Comparison of ENCODE assay signal across 20 cellular contexts in genomic region chr2:24104906-24105305, GRCh38. TPM values are rescaled to one million over a fixed set of nuclear protein-coding genes. Genes with fewer than 3 reads are reported as not detected.
"Had no signal": no experiment of that assay in that cellular context is flagged by ENCODE, and none has a peak within 500 bp of the region (broad histone marks: within the 10 kb centered on the region; RNA-seq: fewer than 3 reads in every experiment).

No MANE protein-coding gene starts in this region.

- FAIRE-seq: bronchial epithelial cell, islet of Langerhans had no signal

- H3K27ac ChIP-seq: ascending aorta, left ventricle myocardium inferior, psoas muscle, stomach, thoracic aorta had no signal

- ATAC-seq: psoas muscle, T-cell had no signal

- H3K27ac Mint-ChIP-seq: activated CD4-positive, alpha-beta memory T cell treated with anti-CD3 and anti-CD28 coated beads, Interleukin-2, amount 10 ng/mL, durations not matched to agents 7 days and 5 days; endodermal cell; T-cell had no signal

- H3K27me3 Mint-ChIP-seq: T-cell had no signal

- DNase-seq: activated CD4-positive, alpha-beta memory T cell treated with anti-CD3 and anti-CD28 coated beads, Interleukin-2, amount 10 ng/mL, durations not matched to agents 7 days and 5 days; activated gamma-delta T cell treated with Interleukin-2 at 50 U/mL for 16 hours; activated T-cell treated with anti-CD3 and anti-CD28 coated beads, Interleukin-2, amount 50 U/mL, for 48 hours; endodermal cell; erythroblast; head of caudate nucleus; left ventricle myocardium inferior; mesendoderm; psoas muscle; stimulated activated CD4-positive, alpha-beta T cell treated with anti-CD3 and anti-CD28 coated beads, Interleukin-4, amount 100 ng/mL, for 1 hour; stimulated activated CD8-positive, alpha-beta memory T cell treated with anti-CD3 and anti-CD28 coated beads, Interleukin-4, amount 100 ng/mL, for 48 hours; stomach; T-cell; T1000 had no signal

- H3K4me3 Mint-ChIP-seq: activated CD4-positive, alpha-beta memory T cell treated with anti-CD3 and anti-CD28 coated beads, Interleukin-2, amount 10 ng/mL, durations not matched to agents 7 days and 5 days; endodermal cell; T-cell had no signal

- H3K4me1 Mint-ChIP-seq: activated CD4-positive, alpha-beta memory T cell treated with anti-CD3 and anti-CD28 coated beads, Interleukin-2, amount 10 ng/mL, durations not matched to agents 7 days and 5 days; T-cell had no signal

- H3K36me3 ChIP-seq: left ventricle myocardium inferior had no signal

- H3K27me3 ChIP-seq: ascending aorta, stomach had no signal

- H3K4me1 ChIP-seq: ascending aorta, left ventricle myocardium inferior, psoas muscle, stomach had no signal

- H3K9me3 ChIP-seq: ascending aorta, psoas muscle, thoracic aorta had no signal

- H3K4me3 ChIP-seq: ascending aorta, left ventricle myocardium inferior, psoas muscle, stomach, thoracic aorta had no signal

RNA-seq across cellular contexts. Expression of gene PFN4, which starts 18.2 kb away (rescaled TPM):
- total RNA-seq: activated CD4-positive, alpha-beta memory T cell treated with anti-CD3 and anti-CD28 coated beads, Interleukin-2, amount 10 ng/mL, durations not matched to agents 7 days and 5 days; ascending aorta; osteoblast had no signal
- polyA plus RNA-seq: neural cell had no signal

RNA-seq across cellular contexts. Expression of gene FKBP1B, which starts 55.4 kb away (rescaled TPM):
- total RNA-seq: ascending aorta had no signal
